Comparison of ENCODE assay signal across 18 cellular contexts in the genomic region with DNA sequence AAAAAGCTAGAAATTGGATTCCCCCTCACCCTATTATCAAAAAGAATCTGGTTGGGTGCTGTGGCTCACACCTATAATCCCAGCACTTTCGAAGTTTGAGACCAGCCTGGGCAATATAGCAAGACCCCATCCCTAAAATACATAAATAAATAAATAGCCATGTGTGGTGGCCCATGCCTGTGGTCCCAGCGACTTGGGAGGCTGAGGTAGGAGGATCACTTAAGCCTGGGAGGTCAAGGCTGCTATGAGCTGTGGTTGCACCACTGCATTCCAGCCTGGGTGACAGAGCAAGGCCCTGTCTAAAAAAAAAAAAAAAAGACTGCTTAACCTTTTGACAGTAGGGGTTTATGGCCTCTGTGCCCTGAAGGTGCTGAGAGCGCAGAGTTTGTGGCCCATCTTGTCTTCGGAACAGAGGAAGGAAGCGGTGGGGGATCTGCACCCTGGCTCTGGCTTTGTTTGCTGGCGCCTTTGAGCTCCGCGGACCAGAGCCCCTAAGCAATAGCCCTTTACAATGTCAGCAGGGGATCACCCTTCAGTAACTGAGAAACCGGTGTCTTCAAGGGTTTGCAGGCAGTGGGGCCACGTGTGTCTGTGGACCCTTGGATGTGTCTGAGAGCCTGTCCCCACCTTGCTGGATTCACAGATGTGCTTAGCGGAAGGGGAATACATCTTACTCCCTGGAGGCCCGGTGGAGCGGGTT. TPM values are rescaled to one million over a fixed set of nuclear protein-coding genes. Genes with fewer than 3 reads are reported as not detected.
DNase-seq lines count a peak whose midpoint lies in the region; ATAC-seq lines count a peak whose summit lies in the region.
"Had no signal": no experiment of that assay in that cellular context is flagged by ENCODE, and none has a peak within 500 bp of the region (broad histone marks: within the 10 kb centered on the region; RNA-seq: fewer than 3 reads in every experiment).

No MANE protein-coding gene starts in this region.

- no peak for ATAC-seq in activated naive CD8-positive, alpha-beta T cell treated with anti-CD3 and anti-CD28 coated beads, Interleukin-2, amount 50 U/mL, for 24 hours
- peak; percentile 44 for ATAC-seq in stimulated activated naive CD8-positive, alpha-beta T cell treated with anti-CD3 and anti-CD28 coated beads, Interleukin-15, amount 100 ng/mL, for 72 hours
- ATAC-seq in GM19035 (IDR thresholded peaks at IDR 0.05; ENCODE audit: unreplicated experiment) (no peak), GM19328 (IDR thresholded peaks at IDR 0.05; ENCODE audit: unreplicated experiment) (no peak)

- peak; percentile 62 for DNase-seq in activated CD4-positive, alpha-beta T cell treated with anti-CD3 and anti-CD28 coated beads, Interleukin-2, amount 10 ng/mL, durations not matched to agents 24 days and 14 days
- DNase-seq in activated CD4-positive, alpha-beta T cell treated with anti-CD3 and anti-CD28 coated beads for 4 hours = no peak
- DNase-seq in MV-4-11 (lab: John Stamatoyannopoulos, UW) (peak; percentile 19), NCI-H345 treated with DMSO at 0.1 percent for 48 hours (lab: John Stamatoyannopoulos, UW; ENCODE audit: unreplicated experiment) (no peak)
- no peak for DNase-seq in activated naive CD8-positive, alpha-beta T cell treated with anti-CD3 and anti-CD28 coated beads, Interleukin-2, amount 50 U/mL, for 24 hours
- DNase-seq in stimulated activated naive CD8-positive, alpha-beta T cell treated with anti-CD3 and anti-CD28 coated beads, Interleukin-15, amount 100 ng/mL, for 72 hours = peak in 1 of 2 donors; percentile 20
- DNase-seq: NCI-H2171 treated with DMSO at 0.1 percent for 48 hours had no signal

- H3K4me3 Mint-ChIP-seq in activated CD4-positive, alpha-beta T cell treated with anti-CD3 and anti-CD28 coated beads, Interleukin-2, amount 10 ng/mL, durations not matched to agents 24 days and 14 days = no peak overlapping the region
- H3K4me3 Mint-ChIP-seq in activated naive CD8-positive, alpha-beta T cell treated with anti-CD3 and anti-CD28 coated beads, Interleukin-2, amount 50 U/mL, for 24 hours = peak overlapping the region; percentile 53
- H3K4me3 Mint-ChIP-seq in stimulated activated naive CD8-positive, alpha-beta T cell treated with anti-CD3 and anti-CD28 coated beads, Interleukin-15, amount 100 ng/mL, for 72 hours = peak overlapping the region; percentile 64 to 76
- H3K4me3 Mint-ChIP-seq: dendritic cell treated with granulocyte-macrophage colony-stimulating factor and Interleukin-4, amounts not matched to agents 40 ng/mL and 50 ng/mL, for 4 days had no signal

- intact Hi-C loops in activated CD4-positive, alpha-beta T cell treated with anti-CD3 and anti-CD28 coated beads, Interleukin-2, amount 10 ng/mL, durations not matched to agents 24 days and 14 days (cut with micrococcal nuclease) = loop anchor here (2.0 kb wide), 2 partner anchors 15 to 147 kb away; no protein-coding TSS in a partner anchor

- no peaks in the 10 kb centered on the region for H3K9me3 Mint-ChIP-seq in activated CD4-positive, alpha-beta T cell treated with anti-CD3 and anti-CD28 coated beads, Interleukin-2, amount 10 ng/mL, durations not matched to agents 24 days and 14 days
- no peaks in the 10 kb centered on the region for H3K9me3 Mint-ChIP-seq in activated naive CD8-positive, alpha-beta T cell treated with anti-CD3 and anti-CD28 coated beads, Interleukin-2, amount 50 U/mL, for 24 hours
- H3K9me3 Mint-ChIP-seq in stimulated activated naive CD8-positive, alpha-beta T cell treated with anti-CD3 and anti-CD28 coated beads, Interleukin-15, amount 100 ng/mL, for 72 hours = no peaks in the 10 kb centered on the region
- H3K9me3 Mint-ChIP-seq: dendritic cell treated with granulocyte-macrophage colony-stimulating factor and Interleukin-4, amounts not matched to agents 40 ng/mL and 50 ng/mL, for 4 days had no signal

- H3K36me3 Mint-ChIP-seq in activated CD4-positive, alpha-beta T cell treated with anti-CD3 and anti-CD28 coated beads, Interleukin-2, amount 10 ng/mL, durations not matched to agents 24 days and 14 days (ENCODE audit: low read depth) = no peaks in the 10 kb centered on the region
- H3K36me3 Mint-ChIP-seq in activated naive CD8-positive, alpha-beta T cell treated with anti-CD3 and anti-CD28 coated beads, Interleukin-2, amount 50 U/mL, for 24 hours (ENCODE audit: low read depth) = no peaks in the 10 kb centered on the region

- H3K27me3 Mint-ChIP-seq in activated CD4-positive, alpha-beta T cell treated with anti-CD3 and anti-CD28 coated beads, Interleukin-2, amount 10 ng/mL, durations not matched to agents 24 days and 14 days = peaks cover 6% of the 10 kb centered on the region
- no peaks in the 10 kb centered on the region for H3K27me3 Mint-ChIP-seq in activated naive CD8-positive, alpha-beta T cell treated with anti-CD3 and anti-CD28 coated beads, Interleukin-2, amount 50 U/mL, for 24 hours
- H3K27me3 Mint-ChIP-seq in stimulated activated naive CD8-positive, alpha-beta T cell treated with anti-CD3 and anti-CD28 coated beads, Interleukin-15, amount 100 ng/mL, for 72 hours = no peaks in the 10 kb centered on the region

- H3K4me1 Mint-ChIP-seq in activated CD4-positive, alpha-beta T cell treated with anti-CD3 and anti-CD28 coated beads, Interleukin-2, amount 10 ng/mL, durations not matched to agents 24 days and 14 days = peaks cover 5% of the 10 kb centered on the region
- H3K4me1 Mint-ChIP-seq in activated naive CD8-positive, alpha-beta T cell treated with anti-CD3 and anti-CD28 coated beads, Interleukin-2, amount 50 U/mL, for 24 hours = peaks cover 11% of the 10 kb centered on the region
- H3K4me1 Mint-ChIP-seq in stimulated activated naive CD8-positive, alpha-beta T cell treated with anti-CD3 and anti-CD28 coated beads, Interleukin-15, amount 100 ng/mL, for 72 hours = peaks cover 21% of the 10 kb centered on the region

- H3K27ac Mint-ChIP-seq in activated CD4-positive, alpha-beta T cell treated with anti-CD3 and anti-CD28 coated beads, Interleukin-2, amount 10 ng/mL, durations not matched to agents 24 days and 14 days = no peak overlapping the region
- peak overlapping the region; percentile 39 for H3K27ac Mint-ChIP-seq in activated naive CD8-positive, alpha-beta T cell treated with anti-CD3 and anti-CD28 coated beads, Interleukin-2, amount 50 U/mL, for 24 hours
- H3K27ac Mint-ChIP-seq in stimulated activated naive CD8-positive, alpha-beta T cell treated with anti-CD3 and anti-CD28 coated beads, Interleukin-15, amount 100 ng/mL, for 72 hours = peak overlapping the region in 1 of 2 donors; percentile 19
- H3K27ac Mint-ChIP-seq: dendritic cell treated with granulocyte-macrophage colony-stimulating factor and Interleukin-4, amounts not matched to agents 40 ng/mL and 50 ng/mL, for 4 days had no signal

RNA-seq across cellular contexts. Expression of gene SLC2A7, which starts 22.0 kb away (rescaled TPM):
- not detected in 2 replicates for total RNA-seq in activated CD4-positive, alpha-beta T cell treated with anti-CD3 and anti-CD28 coated beads, Interleukin-2, amount 10 ng/mL, durations not matched to agents 24 days and 14 days
- total RNA-seq: cardiac septum, Daoy, GM23248, kidney epithelial cell, lung, mucosa of gallbladder, progenitor cell of endocrine pancreas, temporal lobe had no signal

RNA-seq across cellular contexts. Expression of gene CA6, which starts 58.5 kb away (rescaled TPM):
- total RNA-seq in activated CD4-positive, alpha-beta T cell treated with anti-CD3 and anti-CD28 coated beads, Interleukin-2, amount 10 ng/mL, durations not matched to agents 24 days and 14 days = 1.0 and 1.3 TPM in 2 replicates
- total RNA-seq: cardiac septum, Daoy, GM23248, kidney epithelial cell, lung, mucosa of gallbladder, progenitor cell of endocrine pancreas, temporal lobe had no signal

Comparison
In these comparisons a context has a peak if more than half of its experiments do, and no peak if none do; other contexts are left out.
1. DNase-seq: peak in activated CD4-positive, alpha-beta T cell treated with anti-CD3 and anti-CD28 coated beads, Interleukin-2, amount 10 ng/mL, durations not matched to agents 24 days and 14 days (single experiment) and MV-4-11 (single experiment); none in activated CD4-positive, alpha-beta T cell treated with anti-CD3 and anti-CD28 coated beads for 4 hours (0 of 2), activated naive CD8-positive, alpha-beta T cell treated with anti-CD3 and anti-CD28 coated beads, Interleukin-2, amount 50 U/mL, for 24 hours (single experiment) and NCI-H345 treated with DMSO at 0.1 percent for 48 hours (single experiment).